In genomic region chr6:159935633-159936032, GRCh38 we compare ENCODE assay signal across 21 cellular contexts. TPM values are rescaled to one million over a fixed set of nuclear protein-coding genes. Genes with fewer than 3 reads are reported as not detected.
DNase-seq lines count a peak whose midpoint lies in the region; ATAC-seq and TF ChIP-seq lines count a peak whose summit lies in the region.
"Had no signal": no experiment of that assay in that cellular context is flagged by ENCODE, and none has a peak within 500 bp of the region (broad histone marks: within the 10 kb centered on the region; RNA-seq: fewer than 3 reads in every experiment).

No MANE protein-coding gene starts in this region.

- H3K36me3 ChIP-seq in right atrium auricular region (no peaks in the 10 kb centered on the region), ascending aorta (no peaks in the 10 kb centered on the region), uterus (no peaks in the 10 kb centered on the region), testis (ENCODE audit: low read depth, missing control alignments) (no peaks in the 10 kb centered on the region)
- H3K36me3 ChIP-seq: heart right ventricle had no signal

- H3K9me3 ChIP-seq in right atrium auricular region (peaks cover 0 to 11% of the 10 kb centered on the region in 2 donors), ascending aorta (no peaks in the 10 kb centered on the region), uterus (no peaks in the 10 kb centered on the region), testis (no peaks in the 10 kb centered on the region)

- 90 to 100% methylated on average over 2 of the region's 2 CpGs for WGBS in testis, 2 donors

- no peaks in the 10 kb centered on the region for H3K27me3 ChIP-seq in right atrium auricular region
- no peaks in the 10 kb centered on the region for H3K27me3 ChIP-seq in ascending aorta
- no peaks in the 10 kb centered on the region for H3K27me3 ChIP-seq in uterus
- H3K27me3 ChIP-seq in testis = no peaks in the 10 kb centered on the region
- H3K27me3 ChIP-seq: heart right ventricle had no signal

- H3K4me3 ChIP-seq in right atrium auricular region = no peak overlapping the region
- no peak overlapping the region for H3K4me3 ChIP-seq in ascending aorta
- H3K4me3 ChIP-seq in fibroblast of the aortic adventitia (ENCODE audit: low read depth, low read length) = no peak overlapping the region
- H3K4me3 ChIP-seq in uterus = no peak overlapping the region
- H3K4me3 ChIP-seq in testis = no peak overlapping the region
- H3K4me3 ChIP-seq: heart right ventricle had no signal

- no peak for ATAC-seq in HG02852 (IDR thresholded peaks at IDR 0.05; ENCODE audit: unreplicated experiment)
- ATAC-seq: activated T-cell treated with anti-CD3 and anti-CD28 coated beads, Interleukin-2, amount 50 U/mL, for 72 hours had no signal

- intact Hi-C loops in cardiac septum (cut with DNase I) = no loop called here
- intact Hi-C loops in ascending aorta (cut with DNase I) = loop anchor here (5.0 kb wide), 1 partner anchor 53 kb away; no protein-coding TSS in a partner anchor
- intact Hi-C loops in uterus (cut with DNase I; ENCODE audit: low total_unique reads) = no loop called here
- intact Hi-C loops in testis (cut with DNase I; ENCODE audit: low total_unique reads) = no loop called here

- DNase-seq in right atrium auricular region (ENCODE audit: low spot score) = no peak
- no peak for DNase-seq in cardiac septum (ENCODE audit: low spot score)
- no peak for DNase-seq in ascending aorta (ENCODE audit: low spot score in 2 of 2)
- peak; percentile 99 for DNase-seq in fibroblast of the aortic adventitia (ENCODE audit: low read depth)
- DNase-seq in uterus = no peak
- DNase-seq in testis = no peak
- DNase-seq in SHP77 (lab: John Stamatoyannopoulos, UW) = no peak
- DNase-seq: ACHN; activated CD4-positive, alpha-beta T cell treated with anti-CD3 and anti-CD28 coated beads for 1 hour; activated T-cell treated with anti-CD3 and anti-CD28 coated beads, Interleukin-2, amount 50 U/mL, for 72 hours; CD4-positive, CD25-positive, alpha-beta regulatory T cell; heart right ventricle; naive B cell; NCI-H187; NCI-H446; stimulated activated CD4-positive, alpha-beta T cell treated with anti-CD3 and anti-CD28 coated beads, Interleukin-2, amount 100 ng/mL, for 48 hours had no signal

- H3K4me1 ChIP-seq in right atrium auricular region = peaks cover 0 to 12% of the 10 kb centered on the region in 2 donors
- H3K4me1 ChIP-seq in ascending aorta = peaks cover 8 to 41% of the 10 kb centered on the region in 2 donors
- no peaks in the 10 kb centered on the region for H3K4me1 ChIP-seq in uterus
- peaks cover 3% of the 10 kb centered on the region for H3K4me1 ChIP-seq in testis
- H3K4me1 ChIP-seq: parathyroid adenoma had no signal

- TF ChIP-seq POLR2A in uterus (IDR thresholded peaks at IDR 0.05) = no peak
- no peak for TF ChIP-seq POLR2A in testis (IDR thresholded peaks at IDR 0.05)

- TF ChIP-seq CTCF in right atrium auricular region (IDR thresholded peaks at IDR 0.05) = no peak
- TF ChIP-seq CTCF in ascending aorta (IDR thresholded peaks at IDR 0.05) = no peak
- TF ChIP-seq CTCF in fibroblast of the aortic adventitia (IDR thresholded peaks at IDR 0.05; ENCODE audit: insufficient read depth, low read length) = no peak
- TF ChIP-seq CTCF in uterus (IDR thresholded peaks at IDR 0.05) = no peak
- TF ChIP-seq CTCF in testis (IDR thresholded peaks at IDR 0.05) = no peak

- peak overlapping the region; percentile 11 to 57 for H3K27ac ChIP-seq in right atrium auricular region
- peak overlapping the region; percentile 49 to 66 for H3K27ac ChIP-seq in ascending aorta
- H3K27ac ChIP-seq in uterus = peak overlapping the region; percentile 63 to 65
- H3K27ac ChIP-seq in testis = no peak overlapping the region
- H3K27ac ChIP-seq: heart right ventricle, parathyroid adenoma had no signal

RNA-seq across cellular contexts. Expression of gene IGF2R, which starts 33.2 kb away (rescaled TPM):
- total RNA-seq in right atrium auricular region (10 to 100 TPM; 47.9 to 48.9 TPM), cardiac septum (54.6 TPM), ascending aorta (104 TPM), fibroblast of the aortic adventitia (ENCODE audit: low replicate concordance) (112 and 133 TPM in 2 replicates), uterus (10 to 100 TPM; 36.5 to 91.7 (median 61.7) TPM), testis (100 to 1,000 TPM in 1 of 2 donors, 10 to 100 TPM in 1; 84.6 to 109 TPM)
- polyA plus RNA-seq in testis (ENCODE audit: insufficient read depth, low read depth, low replicate concordance) = 47.3 TPM

RNA-seq across cellular contexts. Expression of gene MAS1, which starts 44.8 kb away (rescaled TPM):
- total RNA-seq in right atrium auricular region (not detected), cardiac septum (0.03 TPM), ascending aorta (not detected), fibroblast of the aortic adventitia (ENCODE audit: low replicate concordance) (under 0.01 and 0.08 TPM in 2 replicates), uterus (under 1 TPM; under 0.01 to 0.58 (median 0.43) TPM), testis (under 1 TPM; 0.19 to 0.39 TPM)
- polyA plus RNA-seq in testis (ENCODE audit: insufficient read depth, low read depth, low replicate concordance) = 0.16 TPM
- total RNA-seq: activated CD8-positive, alpha-beta memory T cell treated with anti-CD3 and anti-CD28 coated beads for 36 hours; activated T-cell treated with anti-CD3 and anti-CD28 coated beads, Interleukin-2, amount 50 U/mL, for 72 hours; CD4-positive, CD25-positive, alpha-beta regulatory T cell had no signal
- polyA plus RNA-seq: CD4-positive, CD25-positive, alpha-beta regulatory T cell; esophagus; heart right ventricle; urinary bladder had no signal

Comparison
In these comparisons a context has a peak if more than half of its experiments do, and no peak if none do; other contexts are left out.
1. H3K27ac ChIP-seq: peak in right atrium auricular region (2 of 2), ascending aorta (2 of 2) and uterus (2 of 2); none in testis (0 of 2).